In the genomic region with DNA sequence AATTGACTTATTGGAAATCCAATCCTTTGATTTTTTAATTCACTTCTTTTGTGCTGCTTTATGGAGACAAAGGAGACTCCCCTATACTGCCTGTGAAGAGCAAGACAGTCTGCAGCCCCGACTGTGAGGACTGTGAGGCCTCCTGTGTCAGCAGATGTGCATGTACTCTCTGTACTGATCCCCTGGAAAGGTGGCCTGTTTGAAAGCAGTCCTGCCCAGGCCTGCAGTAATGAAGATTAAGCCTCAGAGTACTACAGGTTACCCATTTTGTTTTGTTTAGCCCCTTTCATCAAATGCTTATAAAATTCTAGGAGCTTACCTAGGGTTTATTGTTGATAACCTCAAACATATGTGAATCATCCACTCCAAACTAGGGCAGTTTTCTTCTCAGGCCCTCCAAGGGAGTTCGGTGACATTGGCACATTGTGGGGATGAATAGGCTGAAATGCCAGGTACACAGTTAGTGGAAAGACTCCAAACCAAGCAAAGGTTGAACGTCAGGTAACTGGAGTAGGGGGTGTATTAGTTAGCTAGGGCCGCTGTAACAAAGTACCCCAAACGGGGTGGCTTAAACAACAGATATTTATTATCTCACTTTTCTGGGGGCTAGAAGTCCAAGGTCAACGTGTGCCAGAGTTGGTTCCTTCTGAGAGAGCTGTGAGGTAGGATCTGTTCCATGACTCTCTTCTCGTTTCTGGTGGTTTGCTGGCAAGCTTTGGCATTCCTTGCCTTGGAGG, we compare ENCODE assay signal across 12 cellular contexts.
DNase-seq lines count a peak whose midpoint lies in the region; ATAC-seq and TF ChIP-seq lines count a peak whose summit lies in the region.
"Had no signal": no experiment of that assay in that cellular context is flagged by ENCODE, and none has a peak within 500 bp of the region (broad histone marks: within the 10 kb centered on the region; RNA-seq: fewer than 3 reads in every experiment).

No MANE protein-coding gene starts in this region.

- peaks cover 45% of the 10 kb centered on the region for H3K4me1 Mint-ChIP-seq in neural progenitor cell

- H3K9me3 ChIP-seq in esophagus (ENCODE audit: control insufficient read depth in 2 of 2, insufficient read depth in 1 of 2, low read depth in 1 of 2, low read length in 1 of 2) (no peaks in the 10 kb centered on the region), neural progenitor cell (ENCODE audit: low read depth) (peaks cover 8% of the 10 kb centered on the region)

- H3K27me3 Mint-ChIP-seq in neural progenitor cell (ENCODE audit: insufficient read depth, low read depth) = peaks cover 4% of the 10 kb centered on the region
- H3K27me3 Mint-ChIP-seq: CD4-positive, alpha-beta T cell had no signal

- peak overlapping the region; percentile 98 for H3K27ac Mint-ChIP-seq in neural progenitor cell

- H3K36me3 ChIP-seq in esophagus (ENCODE audit: control insufficient read depth in 2 of 2, insufficient read depth in 2 of 2, low read length in 1 of 2) (peaks cover 0 to 14% of the 10 kb centered on the region in 2 donors), neural progenitor cell (no peaks in the 10 kb centered on the region)

- H3K4me3 Mint-ChIP-seq in neural progenitor cell = peak overlapping the region; percentile 58
- H3K4me3 Mint-ChIP-seq: CD4-positive, alpha-beta T cell had no signal

- no peak overlapping the region for H2AFZ ChIP-seq in neural progenitor cell (replicated peaks)

- TF ChIP-seq CTCF in neural progenitor cell (IDR thresholded peaks at IDR 0.05) = no peak

- H3F3A ChIP-seq in neural progenitor cell (ENCODE audit: low read depth) = peaks cover 23% of the 10 kb centered on the region

- no peak overlapping the region for H3K4me3 ChIP-seq in esophagus (ENCODE audit: low read depth in 1 of 2, low read length in 2 of 2)
- H3K4me3 ChIP-seq in neural progenitor cell = no peak overlapping the region

- H3K27me3 ChIP-seq in esophagus (ENCODE audit: control insufficient read depth in 1 of 2, insufficient read depth in 2 of 2, low read length in 2 of 2) (no peaks in the 10 kb centered on the region), neural progenitor cell (no peaks in the 10 kb centered on the region)

- H4K20me1 ChIP-seq in neural progenitor cell (ENCODE audit: low read depth) = peaks cover 16% of the 10 kb centered on the region

- 71 to 77% methylated on average over 7 of the region's 7 CpGs for WGBS in esophagus, 2 donors

- peaks cover 5 to 6% of the 10 kb centered on the region in 2 donors for H3K4me1 ChIP-seq in esophagus (ENCODE audit: control insufficient read depth in 2 of 2, insufficient read depth in 2 of 2, low read length in 1 of 2)
- H3K4me1 ChIP-seq in neural progenitor cell = peaks cover 27% of the 10 kb centered on the region

- no peak for DNase-seq in Right ventricle myocardium superior
- DNase-seq in cardiac septum (ENCODE audit: low spot score) = no peak
- DNase-seq in neural progenitor cell (ENCODE audit: low spot score) = peak; percentile 49
- no peak for DNase-seq in AG20443 (ENCODE audit: low spot score)
- DNase-seq in HCEC 1CT = no peak
- DNase-seq: activated naive CD4-positive, alpha-beta T cell; CD4-positive, alpha-beta T cell; NCI-H748 treated with DMSO at 0.1 percent for 48 hours; stimulated activated naive CD4-positive, alpha-beta T cell treated with Interleukin-2 at 50 U/mL for 16 hours had no signal

- H3K79me2 ChIP-seq in neural progenitor cell (ENCODE audit: low read depth) = no peaks in the 10 kb centered on the region

- H3K9me3 Mint-ChIP-seq in neural progenitor cell = peaks cover 18% of the 10 kb centered on the region

- no peak overlapping the region for H3K9ac ChIP-seq in neural progenitor cell

- peak; percentile 38 for ATAC-seq in Right ventricle myocardium superior (ENCODE audit: poor library complexity)
- ATAC-seq in GM21423 (IDR thresholded peaks at IDR 0.05; ENCODE audit: unreplicated experiment) = no peak
- no peak for ATAC-seq in GM18909 (IDR thresholded peaks at IDR 0.05; ENCODE audit: poor library complexity, unreplicated experiment)

- peak overlapping the region; percentile 51 for H3K4me2 ChIP-seq in neural progenitor cell

- H3K27ac ChIP-seq in esophagus (ENCODE audit: low read depth in 2 of 2, low read length in 1 of 2) = peak overlapping the region; percentile 62 to 73
- peak overlapping the region; percentile 75 for H3K27ac ChIP-seq in neural progenitor cell

- intact Hi-C loops in Right ventricle myocardium superior (cut with DNase I) = no loop called here
- intact Hi-C loops in cardiac septum (cut with DNase I) = loop anchor here (2.0 to 5.0 kb wide), 2 partner anchors 95 to 213 kb away; a partner anchor contains a TSS

- peaks cover 30% of the 10 kb centered on the region for H3K36me3 Mint-ChIP-seq in neural progenitor cell
